15 cellular contexts compared by ENCODE assay signal in genomic region chr20:62348604-62349003, GRCh38. TPM values are rescaled to one million over a fixed set of nuclear protein-coding genes. Genes with fewer than 3 reads are reported as not detected.
DNase-seq lines count a peak whose midpoint lies in the region; ATAC-seq and TF ChIP-seq lines count a peak whose summit lies in the region.
"Had no signal": no experiment of that assay in that cellular context is flagged by ENCODE, and none has a peak within 500 bp of the region (broad histone marks: within the 10 kb centered on the region; RNA-seq: fewer than 3 reads in every experiment).

No MANE protein-coding gene starts in this region.

- no peak for ATAC-seq in stimulated activated naive B cell treated with anti-CD40 and anti-IgM and Interleukin-4, amounts not matched to agents 10 μg/mL and 1 μg/mL and 100 μg/mL, for 72 hours (replicated peaks)
- no peak for ATAC-seq in HG03175 (IDR thresholded peaks at IDR 0.05; ENCODE audit: unreplicated experiment)
- ATAC-seq: GM12878, HCT116 had no signal

- H3K4me1 ChIP-seq in Caco-2 (peaks cover 25% of the 10 kb centered on the region), HEK293 (ENCODE audit: control insufficient read depth, insufficient read depth, low read length) (peaks cover 5% of the 10 kb centered on the region; the same call in 1 of the 2 replicates)

- CTCF ChIA-PET in Caco-2 (lab: Charles Lee) (interaction anchor here (1.0 to 1.5 kb wide), 3 partner anchors 15 to 34 kb away, joined by 3 to 5 read pairs (median 3); no protein-coding TSS in a partner anchor), HEK293 (lab: Yijun Ruan, JAX) (interaction anchor here (0.6 to 0.7 kb wide), 2 partner anchors 34 kb away, joined by 3 to 5 read pairs; no protein-coding TSS in a partner anchor)
- CTCF ChIA-PET in activated naive CD4-positive, alpha-beta T cell treated with anti-CD3 and anti-CD28 coated beads, Interleukin-2, amount 10 ng/mL, durations not matched to agents 7 days and 5 days (lab: Charles Lee): no interaction called here

- peaks cover 38% of the 10 kb centered on the region for H3K36me3 ChIP-seq in Caco-2 (ENCODE audit: control insufficient read depth, insufficient read depth, low read length)
- peaks cover 5 to 73% of the 10 kb centered on the region in 2 experiments; a peak in 2 of 3 replicates for H3K36me3 ChIP-seq in HEK293 (ENCODE audit: control insufficient read depth in 2 of 2, insufficient read depth in 1 of 2, low read length in 2 of 2)

- POLR2A ChIA-PET in Caco-2 (lab: Charles Lee): no interaction called here
- POLR2A ChIA-PET in HEK293 (lab: Yijun Ruan, JAX): interaction anchor here (2.2 kb wide), 1 partner anchor 17 kb away, joined by 17 read pairs; no protein-coding TSS in a partner anchor

- H3K4me3 ChIP-seq in Caco-2 (ENCODE audit: low read depth, low read length): no peak overlapping the region
- H3K4me3 ChIP-seq in HEK293 (ENCODE audit: low read depth, low read length): no peak overlapping the region
- H3K4me3 ChIP-seq: BLaER1, GM12878, GM23248 had no signal

- H3K36me3 Mint-ChIP-seq in Caco-2 (ENCODE audit: insufficient read depth, unreplicated experiment) (peaks cover 100% of the 10 kb centered on the region), glutamatergic neuron (ENCODE audit: unreplicated experiment) (peaks cover 10% of the 10 kb centered on the region)
- peaks cover 13 to 22% of the 10 kb centered on the region in 2 donors for H3K36me3 Mint-ChIP-seq in stimulated activated naive B cell treated with anti-CD40 and anti-IgM and Interleukin-4, amounts not matched to agents 10 μg/mL and 1 μg/mL and 100 μg/mL, for 72 hours
- H3K36me3 Mint-ChIP-seq in activated naive CD4-positive, alpha-beta T cell treated with anti-CD3 and anti-CD28 coated beads, Interleukin-2, amount 10 ng/mL, durations not matched to agents 7 days and 5 days: peaks cover 2% of the 10 kb centered on the region

- no peak overlapping the region for H3K27ac ChIP-seq in HEK293 (ENCODE audit: extremely low read depth, low read depth, low read length)
- H3K27ac ChIP-seq: BLaER1, GM23248 had no signal

- in situ Hi-C loops in KBM-7 (cut with MboI; ENCODE audit: low pct_unique_long_range_greater_than_20kb, low sequenced_read_pairs): no loop called here

- H3K4me1 Mint-ChIP-seq in Caco-2 (ENCODE audit: low read depth, unreplicated experiment) (peaks cover 7% of the 10 kb centered on the region), glutamatergic neuron (ENCODE audit: low read depth, unreplicated experiment) (peaks cover 9% of the 10 kb centered on the region)
- H3K4me1 Mint-ChIP-seq in stimulated activated naive B cell treated with anti-CD40 and anti-IgM and Interleukin-4, amounts not matched to agents 10 μg/mL and 1 μg/mL and 100 μg/mL, for 72 hours: peaks cover 0 to 2% of the 10 kb centered on the region in 2 donors
- no peaks in the 10 kb centered on the region for H3K4me1 Mint-ChIP-seq in activated naive CD4-positive, alpha-beta T cell treated with anti-CD3 and anti-CD28 coated beads, Interleukin-2, amount 10 ng/mL, durations not matched to agents 7 days and 5 days

- H3K27me3 ChIP-seq in Caco-2 (replicated peaks; ENCODE audit: control insufficient read depth, insufficient read depth, low read length): no peaks in the 10 kb centered on the region
- H3K27me3 ChIP-seq: BLaER1 had no signal

- no peaks in the 10 kb centered on the region for H3K27me3 Mint-ChIP-seq in Caco-2 (ENCODE audit: insufficient read depth, unreplicated experiment)
- H3K27me3 Mint-ChIP-seq in glutamatergic neuron (ENCODE audit: unreplicated experiment): peaks cover 15% of the 10 kb centered on the region
- H3K27me3 Mint-ChIP-seq in stimulated activated naive B cell treated with anti-CD40 and anti-IgM and Interleukin-4, amounts not matched to agents 10 μg/mL and 1 μg/mL and 100 μg/mL, for 72 hours: no peaks in the 10 kb centered on the region
- peaks cover 3% of the 10 kb centered on the region for H3K27me3 Mint-ChIP-seq in activated naive CD4-positive, alpha-beta T cell treated with anti-CD3 and anti-CD28 coated beads, Interleukin-2, amount 10 ng/mL, durations not matched to agents 7 days and 5 days
- H3K27me3 Mint-ChIP-seq: CD8-positive, alpha-beta memory T cell had no signal

- no peak overlapping the region for H3K4me3 Mint-ChIP-seq in Caco-2 (ENCODE audit: unreplicated experiment)
- H3K4me3 Mint-ChIP-seq in glutamatergic neuron (ENCODE audit: unreplicated experiment): peak overlapping the region; percentile 2
- no peak overlapping the region for H3K4me3 Mint-ChIP-seq in stimulated activated naive B cell treated with anti-CD40 and anti-IgM and Interleukin-4, amounts not matched to agents 10 μg/mL and 1 μg/mL and 100 μg/mL, for 72 hours
- no peak overlapping the region for H3K4me3 Mint-ChIP-seq in activated naive CD4-positive, alpha-beta T cell treated with anti-CD3 and anti-CD28 coated beads, Interleukin-2, amount 10 ng/mL, durations not matched to agents 7 days and 5 days
- H3K4me3 Mint-ChIP-seq: CD8-positive, alpha-beta memory T cell had no signal

- no peak for TF ChIP-seq CTCF in Caco-2 (IDR thresholded peaks at IDR 0.05; ENCODE audit: insufficient read depth in 1 of 2, low read depth in 1 of 2, low read length in 1 of 2, severe bottlenecking in 1 of 2, unreplicated experiment in 1 of 2)
- TF ChIP-seq CTCF in HEK293 (tag by site-specific recombination; IDR thresholded peaks at IDR 0.05): no peak
- TF ChIP-seq CTCF in glutamatergic neuron (IDR thresholded peaks at IDR 0.05; ENCODE audit: partially characterized antibody, unreplicated experiment): no peak

- H3K9me3 ChIP-seq in Caco-2 (no peaks in the 10 kb centered on the region), HEK293 (ENCODE audit: control insufficient read depth, insufficient read depth, low read depth, low read length) (no peaks in the 10 kb centered on the region)

- DNase-seq in Caco-2 (no peak), glutamatergic neuron (no peak), KBM-7 (no peak)
- DNase-seq in stimulated activated naive B cell treated with anti-CD40 and anti-IgM and Interleukin-4, amounts not matched to agents 10 μg/mL and 1 μg/mL and 100 μg/mL, for 72 hours: no peak
- no peak for DNase-seq in activated naive CD4-positive, alpha-beta T cell treated with anti-CD3 and anti-CD28 coated beads, Interleukin-2, amount 10 ng/mL, durations not matched to agents 7 days and 5 days
- DNase-seq: AML-193; CD8-positive, alpha-beta memory T cell; DMS79; GM23248; IMR-90 had no signal

- H3K9me3 Mint-ChIP-seq in Caco-2 (ENCODE audit: unreplicated experiment) (peaks cover 18% of the 10 kb centered on the region), glutamatergic neuron (ENCODE audit: unreplicated experiment) (peaks cover 13% of the 10 kb centered on the region)
- peaks cover 5 to 7% of the 10 kb centered on the region in 2 donors for H3K9me3 Mint-ChIP-seq in stimulated activated naive B cell treated with anti-CD40 and anti-IgM and Interleukin-4, amounts not matched to agents 10 μg/mL and 1 μg/mL and 100 μg/mL, for 72 hours
- H3K9me3 Mint-ChIP-seq in activated naive CD4-positive, alpha-beta T cell treated with anti-CD3 and anti-CD28 coated beads, Interleukin-2, amount 10 ng/mL, durations not matched to agents 7 days and 5 days: peaks cover 12% of the 10 kb centered on the region

- BruUV-seq in Caco-2 (replicated peaks; lab: Mats Ljungman, UMichigan): no TSS peak

- intact Hi-C loops in Caco-2 (cut with micrococcal nuclease; ENCODE audit: unreplicated experiment): no loop called here

- H3K27ac Mint-ChIP-seq in Caco-2 (ENCODE audit: unreplicated experiment): peak overlapping the region; percentile 5
- no peak overlapping the region for H3K27ac Mint-ChIP-seq in glutamatergic neuron (ENCODE audit: unreplicated experiment)
- H3K27ac Mint-ChIP-seq in stimulated activated naive B cell treated with anti-CD40 and anti-IgM and Interleukin-4, amounts not matched to agents 10 μg/mL and 1 μg/mL and 100 μg/mL, for 72 hours: peak overlapping the region; percentile 3
- no peak overlapping the region for H3K27ac Mint-ChIP-seq in activated naive CD4-positive, alpha-beta T cell treated with anti-CD3 and anti-CD28 coated beads, Interleukin-2, amount 10 ng/mL, durations not matched to agents 7 days and 5 days

TF ChIP-seq in HEK293, 187 proteins besides CTCF, POLR2A, EP300 and RAD21:
- TF ChIP-seq ZNF580 (tag by site-specific recombination; IDR thresholded peaks at IDR 0.05): 0 out of 2 replicates have a peak, but pooled peaks have one; percentile 26
- TF ChIP-seq ZFHX2 (tag by site-specific recombination; conservative IDR thresholded peaks at IDR 0.05): no peak
- TF ChIP-seq KLF8 (tag by site-specific recombination; IDR thresholded peaks at IDR 0.05): peak; percentile 21; the same call in 1 of the 2 replicates
- TF ChIP-seq, protein P1, sequence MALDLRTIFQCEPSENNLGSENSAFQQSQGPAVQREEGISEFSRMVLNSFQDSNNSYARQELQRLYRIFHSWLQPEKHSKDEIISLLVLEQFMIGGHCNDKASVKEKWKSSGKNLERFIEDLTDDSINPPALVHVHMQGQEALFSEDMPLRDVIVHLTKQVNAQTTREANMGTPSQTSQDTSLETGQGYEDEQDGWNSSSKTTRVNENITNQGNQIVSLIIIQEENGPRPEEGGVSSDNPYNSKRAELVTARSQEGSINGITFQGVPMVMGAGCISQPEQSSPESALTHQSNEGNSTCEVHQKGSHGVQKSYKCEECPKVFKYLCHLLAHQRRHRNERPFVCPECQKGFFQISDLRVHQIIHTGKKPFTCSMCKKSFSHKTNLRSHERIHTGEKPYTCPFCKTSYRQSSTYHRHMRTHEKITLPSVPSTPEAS (tag by site-specific recombination; IDR thresholded peaks at IDR 0.05): no peak

RNA-seq across cellular contexts. Expression of gene LAMA5, which starts 18.5 kb away (rescaled TPM):
- total RNA-seq in Caco-2 (2022): 1,050 and 1,125 TPM in 2 replicates
- total RNA-seq in glutamatergic neuron (ENCODE audit: unreplicated experiment): 724 TPM

RNA-seq across cellular contexts. Expression of gene RPS21, which starts 38.3 kb away (rescaled TPM):
- 4,496 and 4,723 TPM in 2 replicates for total RNA-seq in Caco-2 (2022)
- total RNA-seq in glutamatergic neuron (ENCODE audit: unreplicated experiment): 829 TPM

RNA-seq across cellular contexts. Expression of gene ADRM1, which starts 45.8 kb away (rescaled TPM):
- total RNA-seq in Caco-2 (2022) (261 and 263 TPM in 2 replicates), glutamatergic neuron (ENCODE audit: unreplicated experiment) (74.8 TPM)

RNA-seq across cellular contexts. Expression of gene CABLES2, which starts 58.5 kb away (rescaled TPM):
- 30.7 and 36.4 TPM in 2 replicates for total RNA-seq in Caco-2 (2022)
- 25.3 TPM for total RNA-seq in glutamatergic neuron (ENCODE audit: unreplicated experiment)

Comparison
In these comparisons a context has a peak if more than half of its experiments do, and no peak if none do; other contexts are left out.
1. H3K27ac Mint-ChIP-seq: peak in Caco-2 (single experiment) and stimulated activated naive B cell treated with anti-CD40 and anti-IgM and Interleukin-4, amounts not matched to agents 10 μg/mL and 1 μg/mL and 100 μg/mL, for 72 hours (single experiment); none in glutamatergic neuron (single experiment) and activated naive CD4-positive, alpha-beta T cell treated with anti-CD3 and anti-CD28 coated beads, Interleukin-2, amount 10 ng/mL, durations not matched to agents 7 days and 5 days (single experiment).